Comparison of ENCODE assay signal across 20 cellular contexts in genomic region chr11:76361773-76362172, GRCh38. TPM values are rescaled to one million over a fixed set of nuclear protein-coding genes. Genes with fewer than 3 reads are reported as not detected.
DNase-seq lines count a peak whose midpoint lies in the region; ATAC-seq and TF ChIP-seq lines count a peak whose summit lies in the region.
"Had no signal": no experiment of that assay in that cellular context is flagged by ENCODE, and none has a peak within 500 bp of the region (broad histone marks: within the 10 kb centered on the region; RNA-seq: fewer than 3 reads in every experiment).

No MANE protein-coding gene starts in this region.

- POLR2A ChIA-PET in HEK293 (lab: Yijun Ruan, JAX), result no interaction called here

- WGBS in mesenchymal stem cell, result 96% methylated on average over 1 of the region's 2 CpGs

- no peak overlapping the region for H4K91ac ChIP-seq in mesenchymal stem cell (ENCODE audit: low read length)

- no peak overlapping the region for H3K4ac ChIP-seq in mesenchymal stem cell (ENCODE audit: low read depth in 1 of 2, low read length in 2 of 2)

- H3K27me3 Mint-ChIP-seq in activated naive CD4-positive, alpha-beta T cell treated with anti-CD3 and anti-CD28 coated beads, Interleukin-2, amount 50 U/mL, for 24 hours, result no peaks in the 10 kb centered on the region
- H3K27me3 Mint-ChIP-seq in activated naive CD8-positive, alpha-beta T cell, result no peaks in the 10 kb centered on the region

- H2AFZ ChIP-seq in mesenchymal stem cell (ENCODE audit: low read depth, low read length), result no peak overlapping the region
- H2AFZ ChIP-seq: GM23338 had no signal

- H3K18ac ChIP-seq in mesenchymal stem cell (ENCODE audit: low read depth in 1 of 2, low read length in 2 of 2), result no peak overlapping the region

- H2AK5ac ChIP-seq in mesenchymal stem cell (ENCODE audit: low read length, severe bottlenecking), result no peak overlapping the region

- no peak overlapping the region for H3K27ac ChIP-seq in HEK293 (ENCODE audit: extremely low read depth, low read depth, low read length)
- H3K27ac ChIP-seq in mesenchymal stem cell (ENCODE audit: low read length, poor library complexity, severe bottlenecking), result no peak overlapping the region
- H3K27ac ChIP-seq: C4-2B, KMS-11 had no signal

- no peak overlapping the region for H3K23ac ChIP-seq in mesenchymal stem cell (ENCODE audit: low read length in 2 of 2)

- H3K4me3 ChIP-seq in HEK293 (ENCODE audit: low read depth, low read length) (no peak overlapping the region), mesenchymal stem cell (ENCODE audit: insufficient read depth in 1 of 2, low read depth in 1 of 2, low read length in 2 of 2) (peak overlapping the region in 1 of 2 experiments; percentile 31)
- H3K4me3 ChIP-seq: GM23338 had no signal

- H3K4me1 Mint-ChIP-seq in activated naive CD4-positive, alpha-beta T cell treated with anti-CD3 and anti-CD28 coated beads, Interleukin-2, amount 50 U/mL, for 24 hours, result peaks cover 43% of the 10 kb centered on the region
- H3K4me1 Mint-ChIP-seq in activated naive CD8-positive, alpha-beta T cell (ENCODE audit: low read depth), result peaks cover 30% of the 10 kb centered on the region
- H3K4me1 Mint-ChIP-seq: GM23338 had no signal

- H2BK120ac ChIP-seq in mesenchymal stem cell (ENCODE audit: low read depth, low read length), result no peak overlapping the region

- H2BK5ac ChIP-seq in mesenchymal stem cell (ENCODE audit: low read depth, low read length, poor library complexity, severe bottlenecking), result no peak overlapping the region

- H3K36me3 ChIP-seq in HEK293 (ENCODE audit: control insufficient read depth in 2 of 2, insufficient read depth in 1 of 2, low read length in 2 of 2) (peaks cover 3 to 25% of the 10 kb centered on the region in 2 experiments; a peak in 2 of 3 replicates), mesenchymal stem cell (ENCODE audit: control insufficient read depth in 1 of 2, insufficient read depth in 2 of 2, low read depth in 1 of 2, low read length in 2 of 2) (peaks cover 3 to 32% of the 10 kb centered on the region in 2 experiments)

- no peaks in the 10 kb centered on the region for H3K9me3 Mint-ChIP-seq in activated naive CD4-positive, alpha-beta T cell treated with anti-CD3 and anti-CD28 coated beads, Interleukin-2, amount 50 U/mL, for 24 hours
- H3K9me3 Mint-ChIP-seq in activated naive CD8-positive, alpha-beta T cell (ENCODE audit: low read depth), result no peaks in the 10 kb centered on the region
- H3K9me3 Mint-ChIP-seq: GM23338 had no signal

- CTCF ChIA-PET in HEK293 (lab: Yijun Ruan, JAX), result no interaction called here

- H3K9me3 ChIP-seq in HEK293 (ENCODE audit: control insufficient read depth, insufficient read depth, low read depth, low read length) (no peaks in the 10 kb centered on the region), mesenchymal stem cell (ENCODE audit: control insufficient read depth, low read length) (no peaks in the 10 kb centered on the region)

- no peak for DNase-seq in activated naive CD4-positive, alpha-beta T cell treated with anti-CD3 and anti-CD28 coated beads, Interleukin-2, amount 50 U/mL, for 16 hours
- DNase-seq in mesenchymal stem cell (no peak), glomerular visceral epithelial cell (ENCODE audit: extremely low spot score) (no peak)
- DNase-seq: AML-193, HCEC 1CT, NCI-H1417, NCI-H187 treated with DMSO at 0.1 percent for 48 hours, NCI-H2227 treated with DMSO at 0.1 percent for 48 hours, NCI-H510A treated with DMSO at 0.1 percent for 48 hours, NCI-H774, OCI-M1, SHP77 had no signal

- no peak overlapping the region for H3K4me3 Mint-ChIP-seq in activated naive CD4-positive, alpha-beta T cell treated with anti-CD3 and anti-CD28 coated beads, Interleukin-2, amount 50 U/mL, for 24 hours
- no peak overlapping the region for H3K4me3 Mint-ChIP-seq in activated naive CD8-positive, alpha-beta T cell
- H3K4me3 Mint-ChIP-seq: GM23338 had no signal

- peak overlapping the region; percentile 51 for H3K27ac Mint-ChIP-seq in activated naive CD4-positive, alpha-beta T cell treated with anti-CD3 and anti-CD28 coated beads, Interleukin-2, amount 50 U/mL, for 24 hours
- peak overlapping the region; percentile 73 for H3K27ac Mint-ChIP-seq in activated naive CD8-positive, alpha-beta T cell
- H3K27ac Mint-ChIP-seq: GM23338 had no signal

- no peaks in the 10 kb centered on the region; the same call in 1 of the 2 replicates for H3K4me1 ChIP-seq in HEK293 (ENCODE audit: control insufficient read depth, insufficient read depth, low read length)
- no peaks in the 10 kb centered on the region for H3K4me1 ChIP-seq in mesenchymal stem cell (ENCODE audit: control insufficient read depth, insufficient read depth, low read depth, low read length)

- H3K9ac ChIP-seq in mesenchymal stem cell (ENCODE audit: low read length), result peak overlapping the region; percentile 23
- H3K9ac ChIP-seq: KMS-11 had no signal

- no peak for TF ChIP-seq CTCF in HEK293 (tag by site-specific recombination; IDR thresholded peaks at IDR 0.05)

- H4K8ac ChIP-seq in mesenchymal stem cell (ENCODE audit: low read length), result no peak overlapping the region

- H2BK15ac ChIP-seq in mesenchymal stem cell (ENCODE audit: low read depth, poor library complexity, severe bottlenecking), result no peak overlapping the region

- H3K36me3 Mint-ChIP-seq in activated naive CD4-positive, alpha-beta T cell treated with anti-CD3 and anti-CD28 coated beads, Interleukin-2, amount 50 U/mL, for 24 hours, result peaks cover 35% of the 10 kb centered on the region
- peaks cover 19% of the 10 kb centered on the region for H3K36me3 Mint-ChIP-seq in activated naive CD8-positive, alpha-beta T cell

- no peak overlapping the region for H2BK12ac ChIP-seq in mesenchymal stem cell (ENCODE audit: low read length in 2 of 2)

- H3K27me3 ChIP-seq in mesenchymal stem cell (ENCODE audit: control insufficient read depth in 1 of 2, insufficient read depth in 1 of 2, low read length in 2 of 2), result no peaks in the 10 kb centered on the region

- no peak overlapping the region for H3K14ac ChIP-seq in mesenchymal stem cell (ENCODE audit: low read length in 2 of 2)

- H3K79me1 ChIP-seq in mesenchymal stem cell (replicated peaks; ENCODE audit: low read length, poor library complexity, severe bottlenecking), result peaks cover 23% of the 10 kb centered on the region

- ATAC-seq in HG03108 (IDR thresholded peaks at IDR 0.05; ENCODE audit: unreplicated experiment) (no peak), HG02852 (IDR thresholded peaks at IDR 0.05; ENCODE audit: unreplicated experiment) (no peak)
- ATAC-seq: GM23338 had no signal

- H3K4me2 ChIP-seq in mesenchymal stem cell (ENCODE audit: low read length, poor library complexity, severe bottlenecking), result no peak overlapping the region
- H3K4me2 ChIP-seq: GM23338, KMS-11 had no signal

TF ChIP-seq in HEK293, 187 proteins besides CTCF, POLR2A, EP300 and RAD21:
- peak; percentile 42; the same call in 1 of the 2 replicates for TF ChIP-seq ZNF26 (tag by site-specific recombination; IDR thresholded peaks at IDR 0.05)
- no peak for TF ChIP-seq ZNF747 (tag by site-specific recombination; IDR thresholded peaks at IDR 0.05)

RNA-seq across cellular contexts. Expression of gene THAP12, which starts 19.2 kb away (rescaled TPM):
- 25.9 TPM for polyA plus RNA-seq in mesenchymal stem cell (2013, experiment 1 of 2)
- 26.4 TPM for polyA plus RNA-seq in mesenchymal stem cell (2013, experiment 2 of 2)

RNA-seq across cellular contexts. Expression of gene GVQW3, which starts 19.4 kb away (rescaled TPM):
- 0.99 TPM for polyA plus RNA-seq in mesenchymal stem cell (2013, experiment 1 of 2)
- polyA plus RNA-seq in mesenchymal stem cell (2013, experiment 2 of 2), result 0.64 TPM
